ENCODE assay signal across 1 cellular context in genomic region chr20:44918342-44918741, GRCh38.
A peak's percentile ranks its signal among the peaks of the same experiment; 100 is the strongest.
TF ChIP-seq lines count a peak whose summit lies in the region.

No MANE protein-coding gene starts in this region.

TF ChIP-seq in K562, 482 proteins besides CTCF, POLR2A, EP300 and RAD21:
- TF ChIP-seq BCOR (IDR thresholded peaks at IDR 0.05) = 0 out of 2 replicates have a peak, but pooled peaks have one; percentile 36
- peak; percentile 95 for TF ChIP-seq RBM25 (IDR thresholded peaks at IDR 0.05; ENCODE audit: low read depth, low read length, severe bottlenecking)
- TF ChIP-seq ZFP36 (IDR thresholded peaks at IDR 0.05; ENCODE audit: low read depth, low read length, partially characterized antibody) = peak; percentile 82
- TF ChIP-seq ZNF609 (CRISPR knock-in tag; IDR thresholded peaks at IDR 0.05; ENCODE audit: borderline replicate concordance) = no peak
